16 cellular contexts compared by ENCODE assay signal in the genomic region with DNA sequence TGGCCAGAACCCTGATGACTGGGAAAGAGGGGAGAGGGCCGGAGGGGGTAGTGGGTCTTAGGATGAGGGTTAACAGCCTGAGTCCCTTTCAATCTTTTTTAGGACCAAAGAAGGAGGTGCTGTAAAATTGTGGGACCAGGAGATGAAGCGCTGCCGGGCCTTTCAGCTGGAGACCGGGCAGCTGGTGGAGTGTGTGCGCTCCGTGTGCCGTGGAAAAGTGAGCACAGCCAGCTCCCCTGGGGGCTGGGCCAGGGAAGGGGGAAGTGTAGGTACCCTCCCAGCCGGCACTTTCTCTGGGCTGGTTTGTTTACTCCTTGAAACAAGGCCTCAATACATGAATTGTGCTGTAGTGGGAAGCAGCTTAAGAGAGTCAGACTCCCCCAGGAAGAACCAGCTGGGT.
A peak's percentile ranks its signal among the peaks of the same experiment; 100 is the strongest.
DNase-seq lines count a peak whose midpoint lies in the region; ATAC-seq, FAIRE-seq and TF ChIP-seq lines count a peak whose summit lies in the region.
"Had no signal": no experiment of that assay in that cellular context is flagged by ENCODE, and none has a peak within 500 bp of the region (broad histone marks: within the 10 kb centered on the region; RNA-seq: fewer than 3 reads in every experiment).

No MANE protein-coding gene starts in this region.

- no peaks in the 10 kb centered on the region for H3K27me3 Mint-ChIP-seq in MCF 10A (ENCODE audit: insufficient read depth, unreplicated experiment)
- H3K27me3 Mint-ChIP-seq in progenitor cell of endocrine pancreas: no peaks in the 10 kb centered on the region
- H3K27me3 Mint-ChIP-seq: B cell; CD4-positive, alpha-beta memory T cell had no signal

- H3K9me3 ChIP-seq in breast epithelium (no peaks in the 10 kb centered on the region), Panc1 (ENCODE audit: control insufficient read depth, insufficient read depth, low read depth, low read length) (no peaks in the 10 kb centered on the region)

- no peaks in the 10 kb centered on the region for H3K27me3 ChIP-seq in breast epithelium
- H3K27me3 ChIP-seq in Panc1 (ENCODE audit: control insufficient read depth, insufficient read depth, low read length): no peaks in the 10 kb centered on the region

- H3K36me3 ChIP-seq in breast epithelium (no peaks in the 10 kb centered on the region), Panc1 (ENCODE audit: control insufficient read depth, insufficient read depth, low read length) (no peaks in the 10 kb centered on the region)

- H3K4me3 ChIP-seq in breast epithelium: no peak overlapping the region
- H3K4me3 ChIP-seq in Panc1 (ENCODE audit: low read depth in 2 of 2, low read length in 2 of 2): no peak overlapping the region

- no peak overlapping the region for H3K4me3 Mint-ChIP-seq in MCF 10A (ENCODE audit: unreplicated experiment)
- no peak overlapping the region for H3K4me3 Mint-ChIP-seq in progenitor cell of endocrine pancreas (ENCODE audit: low read depth)
- H3K4me3 Mint-ChIP-seq: B cell; CD4-positive, alpha-beta memory T cell had no signal

- H3K27ac Mint-ChIP-seq in MCF 10A (ENCODE audit: low read depth, unreplicated experiment): no peak overlapping the region
- peak overlapping the region; percentile 17 for H3K27ac Mint-ChIP-seq in progenitor cell of endocrine pancreas
- H3K27ac Mint-ChIP-seq: B cell had no signal

- TF ChIP-seq POLR2A in breast epithelium (IDR thresholded peaks at IDR 0.05) (no peak), GM12891 (IDR thresholded peaks at IDR 0.05; ENCODE audit: low read depth, low read length) (no peak)

- POLR2A ChIA-PET in MCF 10A (lab: Yijun Ruan, JAX): interaction anchor here (0.6 to 1.7 kb wide), 4 partner anchors 11 to 291 kb away, joined by 3 to 7 read pairs (median 4); no protein-coding TSS in a partner anchor
- POLR2A ChIA-PET in Panc1 (lab: Charles Lee): no interaction called here

- intact Hi-C loops in breast epithelium (cut with DNase I; ENCODE audit: low total_unique reads) (no loop called here), MCF 10A (cut with micrococcal nuclease) (no loop called here), Panc1 (cut with micrococcal nuclease; ENCODE audit: unreplicated experiment) (no loop called here)

- BruUV-seq in MCF 10A (replicated peaks; lab: Mats Ljungman, UMichigan) (no TSS peak), Panc1 (replicated peaks; lab: Mats Ljungman, UMichigan) (no TSS peak)

- DNase-seq in breast epithelium (ENCODE audit: low spot score in 2 of 2) (no peak), MCF 10A (ENCODE audit: unreplicated experiment) (no peak), Panc1 (ENCODE audit: low read depth, low spot score) (no peak), progenitor cell of endocrine pancreas (ENCODE audit: low spot score, unreplicated experiment) (no peak), GM12891 (ENCODE audit: insufficient read length, low spot score) (no peak)
- DNase-seq: C1 segment of cervical spinal cord; CD4-positive, alpha-beta memory T cell; DND-41; GF-D8 had no signal

- H3K27ac ChIP-seq in breast epithelium (peak overlapping the region; percentile 56 to 62), Panc1 (ENCODE audit: low read length) (peak overlapping the region; percentile 72)

- TF ChIP-seq CTCF in breast epithelium (IDR thresholded peaks at IDR 0.05) (no peak), MCF 10A (IDR thresholded peaks at IDR 0.05; ENCODE audit: unreplicated experiment) (no peak), Panc1 (IDR thresholded peaks at IDR 0.05) (no peak), progenitor cell of endocrine pancreas (IDR thresholded peaks at IDR 0.05; ENCODE audit: unreplicated experiment) (no peak)

- H3K4me1 Mint-ChIP-seq in MCF 10A (ENCODE audit: insufficient read depth, unreplicated experiment) (peaks cover 15% of the 10 kb centered on the region), progenitor cell of endocrine pancreas (ENCODE audit: low read depth) (peaks cover 17% of the 10 kb centered on the region)
- H3K4me1 Mint-ChIP-seq: B cell had no signal

- in situ Hi-C loops in Panc1 (cut with HindIII; ENCODE audit: low pct_unique_long_range_greater_than_20kb, low sequenced_read_pairs): no loop called here

- no peaks in the 10 kb centered on the region for H3K4me1 ChIP-seq in breast epithelium
- H3K4me1 ChIP-seq in Panc1 (ENCODE audit: control insufficient read depth, insufficient read depth, low read length): peaks cover 34% of the 10 kb centered on the region

- H3K9me3 Mint-ChIP-seq in MCF 10A (ENCODE audit: unreplicated experiment): no peaks in the 10 kb centered on the region
- H3K9me3 Mint-ChIP-seq in progenitor cell of endocrine pancreas (ENCODE audit: low read depth): no peaks in the 10 kb centered on the region
- H3K9me3 Mint-ChIP-seq: CD4-positive, alpha-beta memory T cell had no signal

- ATAC-seq in Panc1: no peak
- no peak for ATAC-seq in GM19023 (IDR thresholded peaks at IDR 0.05; ENCODE audit: unreplicated experiment)
- no peak for ATAC-seq in GM21360 (IDR thresholded peaks at IDR 0.05; ENCODE audit: unreplicated experiment)
- ATAC-seq: HCT116, HepG2 had no signal

- FAIRE-seq in GM12891 (lab: Jason Lieb, UNC): no peak
- FAIRE-seq: A204.1, HepG2, HTR-8/SVneo had no signal

- CTCF ChIA-PET in MCF 10A (lab: Yijun Ruan, JAX): interaction anchor here (0.6 to 1.9 kb wide), 3 partner anchors 25 to 124 kb away, joined by 3 to 11 read pairs (median 3); no protein-coding TSS in a partner anchor
- CTCF ChIA-PET in Panc1 (lab: Charles Lee): no interaction called here

- H3K36me3 Mint-ChIP-seq in MCF 10A (ENCODE audit: insufficient read depth, unreplicated experiment): peaks cover 11% of the 10 kb centered on the region
- H3K36me3 Mint-ChIP-seq in progenitor cell of endocrine pancreas (ENCODE audit: insufficient read depth): peaks cover 3% of the 10 kb centered on the region
- H3K36me3 Mint-ChIP-seq: CD4-positive, alpha-beta memory T cell had no signal

TF ChIP-seq in GM12891, 5 proteins besides CTCF, POLR2A, EP300 and RAD21:
- no peak for TF ChIP-seq TAF1 (IDR thresholded peaks at IDR 0.05; ENCODE audit: low read depth, low read length)
- no peak for TF ChIP-seq SPI1 (IDR thresholded peaks at IDR 0.05; ENCODE audit: low read depth, low read length)
- TF ChIP-seq POU2F2 (IDR thresholded peaks at IDR 0.05; ENCODE audit: low read depth, low read length): no peak
- no peak for TF ChIP-seq PAX5 (IDR thresholded peaks at IDR 0.05; ENCODE audit: insufficient read depth, low read length, severe bottlenecking)
- TF ChIP-seq POLR2AphosphoS5 (IDR thresholded peaks at IDR 0.05; ENCODE audit: low read depth, low read length): no peak
